In genomic region chr4:169315530-169316306, GRCh38 we compare ENCODE assay signal across 10 cellular contexts. TPM values are rescaled to one million over a fixed set of nuclear protein-coding genes. Genes with fewer than 3 reads are reported as not detected.
DNase-seq lines count a peak whose midpoint lies in the region; ATAC-seq and TF ChIP-seq lines count a peak whose summit lies in the region.
"Had no signal": no experiment of that assay in that cellular context is flagged by ENCODE, and none has a peak within 500 bp of the region (broad histone marks: within the 10 kb centered on the region; RNA-seq: fewer than 3 reads in every experiment).

No MANE protein-coding gene starts in this region.

- H3K4me1 ChIP-seq in right atrium auricular region = peaks cover 0 to 19% of the 10 kb centered on the region in 2 donors
- H3K4me1 ChIP-seq in urinary bladder (ENCODE audit: insufficient read depth) = peaks cover 1% of the 10 kb centered on the region

- WGBS in urinary bladder = 28% methylated on average over 5 of the region's 5 CpGs

- TF ChIP-seq CTCF in right atrium auricular region (IDR thresholded peaks at IDR 0.05) = no peak
- TF ChIP-seq CTCF in astrocyte of the spinal cord (IDR thresholded peaks at IDR 0.05; ENCODE audit: low read depth, low read length) = no peak

- ATAC-seq in left ventricle myocardium superior (peak; percentile 45), GM18909 (IDR thresholded peaks at IDR 0.05; ENCODE audit: poor library complexity, unreplicated experiment) (no peak), HG02870 (IDR thresholded peaks at IDR 0.05; ENCODE audit: unreplicated experiment) (no peak), HG03280 (IDR thresholded peaks at IDR 0.05; ENCODE audit: unreplicated experiment) (no peak)
- ATAC-seq: activated CD8-positive, alpha-beta memory T cell treated with anti-CD3 and anti-CD28 coated beads, Interleukin-2, amount 10 ng/mL, durations not matched to agents 7 days and 5 days had no signal

- H3K9me3 ChIP-seq in right atrium auricular region = no peaks in the 10 kb centered on the region

- H3K27me3 ChIP-seq in right atrium auricular region = no peaks in the 10 kb centered on the region

- intact Hi-C loops in left ventricle myocardium superior (cut with micrococcal nuclease) = no loop called here

- in situ Hi-C loops in astrocyte of the spinal cord (cut with HindIII; ENCODE audit: low sequenced_read_pairs) = no loop called here

- DNase-seq in left ventricle myocardium superior (no peak), right atrium auricular region (ENCODE audit: low spot score) (no peak), astrocyte of the spinal cord (ENCODE audit: low read depth, low spot score) (peak; percentile 65), left kidney (ENCODE audit: low read depth, low spot score) (peak; percentile 25)
- DNase-seq: activated CD8-positive, alpha-beta memory T cell treated with anti-CD3 and anti-CD28 coated beads, Interleukin-2, amount 10 ng/mL, durations not matched to agents 7 days and 5 days; Karpas-422 had no signal

- no peaks in the 10 kb centered on the region for H3K36me3 ChIP-seq in right atrium auricular region
- H3K36me3 ChIP-seq in urinary bladder (ENCODE audit: insufficient read depth) = no peaks in the 10 kb centered on the region

- H3K27ac ChIP-seq in right atrium auricular region = no peak overlapping the region
- H3K27ac ChIP-seq in urinary bladder (ENCODE audit: low read depth) = peak overlapping the region; percentile 7

- no peak overlapping the region for H3K4me3 ChIP-seq in right atrium auricular region
- H3K4me3 ChIP-seq in astrocyte of the spinal cord (ENCODE audit: low read depth, low read length) = no peak overlapping the region
- no peak overlapping the region for H3K4me3 ChIP-seq in urinary bladder (ENCODE audit: low read depth, low read length)

RNA-seq across cellular contexts. Expression of gene SH3RF1, which starts 45.0 kb away (rescaled TPM):
- total RNA-seq in left ventricle myocardium superior (5.8 TPM), right atrium auricular region (10 to 100 TPM in 1 of 2 donors, 1 to 10 TPM in 1; 7.8 to 12.4 TPM), urinary bladder (11.1 TPM)
- 7.7 TPM for polyA plus RNA-seq in urinary bladder

Comparison
In these comparisons a context has a peak if more than half of its experiments do, and no peak if none do; other contexts are left out.
1. DNase-seq: peak in astrocyte of the spinal cord (single experiment) and left kidney (single experiment); none in left ventricle myocardium superior (single experiment) and right atrium auricular region (single experiment).